8 cellular contexts compared by ENCODE assay signal in the genomic region with DNA sequence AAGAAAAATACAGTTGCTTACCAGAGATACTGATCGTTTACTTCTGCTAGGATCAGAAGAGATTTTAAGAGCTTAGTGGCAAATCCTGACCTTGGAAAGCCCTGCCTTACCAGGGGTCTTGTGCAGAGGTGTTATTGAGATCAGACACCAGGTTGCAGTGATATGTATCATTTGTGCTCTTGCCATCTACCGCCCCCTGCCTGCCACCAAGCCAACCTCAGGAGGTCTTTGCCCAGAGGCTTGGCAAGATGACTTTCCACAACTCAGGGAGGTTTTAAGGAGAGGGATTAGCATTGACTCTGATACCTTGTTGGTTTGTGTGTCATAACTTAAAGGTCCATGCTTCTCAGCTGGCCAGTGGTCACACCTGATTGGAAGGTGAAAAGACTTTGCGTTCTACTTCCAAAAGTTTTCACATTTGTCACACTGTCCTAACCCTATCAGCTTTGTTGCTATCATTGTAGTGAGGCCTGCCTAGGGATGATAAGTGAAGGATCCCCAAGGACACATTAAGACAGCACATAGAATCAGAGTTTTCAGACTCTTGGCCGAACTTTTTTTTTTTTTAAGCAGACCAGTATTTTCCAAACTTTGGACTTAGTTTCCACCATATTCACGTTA. TPM values are rescaled to one million over a fixed set of nuclear protein-coding genes. Genes with fewer than 3 reads are reported as not detected.
DNase-seq lines count a peak whose midpoint lies in the region; ATAC-seq and TF ChIP-seq lines count a peak whose summit lies in the region.

No MANE protein-coding gene starts in this region.

- peak; percentile 70 for ATAC-seq in HG03095 (IDR thresholded peaks at IDR 0.05; ENCODE audit: unreplicated experiment)
- ATAC-seq in Right ventricle myocardium inferior, result peak; percentile 49

- peak overlapping the region in 1 of 4 donors; percentile 42 for H3K27ac ChIP-seq in Peyer's patch

- H3K36me3 ChIP-seq in Peyer's patch, result no peaks in the 10 kb centered on the region

- intact Hi-C loops in Right ventricle myocardium inferior (cut with DNase I), result loop anchor here (5.0 kb wide), 2 partner anchors 50 to 90 kb away; no protein-coding TSS in a partner anchor

- H3K4me3 ChIP-seq in Peyer's patch, result no peak overlapping the region

- peak; percentile 50 to 82 (median 72) for TF ChIP-seq CTCF in Peyer's patch (IDR thresholded peaks at IDR 0.05)

- no peak for TF ChIP-seq POLR2A in Peyer's patch (IDR thresholded peaks at IDR 0.05)

- H3K27me3 ChIP-seq in Peyer's patch, result no peaks in the 10 kb centered on the region

- H3K9me3 ChIP-seq in Peyer's patch, result no peaks in the 10 kb centered on the region

- H3K4me1 ChIP-seq in Peyer's patch, result peaks cover 0 to 26% (median 14%) of the 10 kb centered on the region in 4 donors

- DNase-seq in NOMO-1 treated with DMSO at 0.1 percent for 48 hours (lab: John Stamatoyannopoulos, UW; ENCODE audit: unreplicated experiment), result peak; percentile 8
- DNase-seq in NOMO-1 treated with dmso at 0.1 percent for 144 hours (lab: John Stamatoyannopoulos, UW; ENCODE audit: unreplicated experiment), result no peak
- DNase-seq in Peyer's patch, result peak; percentile 70 to 88 (median 75)
- DNase-seq in activated effector memory CD4-positive, alpha-beta T cell treated with anti-CD3 and anti-CD28 coated beads, Interleukin-2, amount 50 U/mL, for 16 hours, result peak; percentile 86
- DNase-seq in Right ventricle myocardium inferior (ENCODE audit: missing footprints), result no peak
- peak; percentile 12 to 53 (median 41) for DNase-seq in stimulated activated CD4-positive, alpha-beta T cell treated with anti-CD3 and anti-CD28 coated beads, Interleukin-12 subunit alpha, Interleukin-12 subunit beta, amount 100 ng/mL, for 48 hours (ENCODE audit: low read depth in 2 of 3, low spot score in 1 of 3)
- no peak for DNase-seq in NCI-H2196 treated with DMSO at 0.1 percent for 48 hours (lab: John Stamatoyannopoulos, UW; ENCODE audit: unreplicated experiment)

RNA-seq across cellular contexts. Expression of gene MGAT5, which starts 46.2 kb away (rescaled TPM):
- total RNA-seq in Peyer's patch, result 100 to 1,000 TPM; 106 to 182 (median 117) TPM
- total RNA-seq in Right ventricle myocardium inferior, result 92.3 TPM

Comparison
In these comparisons a context has a peak if more than half of its experiments do, and no peak if none do; other contexts are left out.
1. DNase-seq: peak in NOMO-1 treated with DMSO at 0.1 percent for 48 hours (single experiment), Peyer's patch (3 of 3), activated effector memory CD4-positive, alpha-beta T cell treated with anti-CD3 and anti-CD28 coated beads, Interleukin-2, amount 50 U/mL, for 16 hours (single experiment) and stimulated activated CD4-positive, alpha-beta T cell treated with anti-CD3 and anti-CD28 coated beads, Interleukin-12 subunit alpha, Interleukin-12 subunit beta, amount 100 ng/mL, for 48 hours (3 of 3); none in NOMO-1 treated with dmso at 0.1 percent for 144 hours (single experiment), Right ventricle myocardium inferior (single experiment) and NCI-H2196 treated with DMSO at 0.1 percent for 48 hours (single experiment).